8 cellular contexts compared by ENCODE assay signal in genomic region chr16:30901201-30902069, GRCh38. TPM values are rescaled to one million over a fixed set of nuclear protein-coding genes. Genes with fewer than 3 reads are reported as not detected.
DNase-seq lines count a peak whose midpoint lies in the region; ATAC-seq and TF ChIP-seq lines count a peak whose summit lies in the region.

No MANE protein-coding gene starts in this region.

- peaks cover 12% of the 10 kb centered on the region for H3K27me3 ChIP-seq in iPS-18a (ENCODE audit: control insufficient read depth, insufficient read depth, low read length)
- no peaks in the 10 kb centered on the region for H3K27me3 ChIP-seq in stomach

- CTCF ChIA-PET in activated B cell treated with CpG ODN at 0.5 μM for 24 hours (lab: Charles Lee) = interaction anchor here (0.7 to 5.6 kb wide), 14 partner anchors 9 to 242 kb away, joined by 3 to 96 read pairs (median 5); no protein-coding TSS in a partner anchor

- WGBS in stomach, 5 donors = 20 to 33% (median 22%) methylated on average over 5 to 12 of the region's 12 CpGs

- H3K36me3 Mint-ChIP-seq in activated B cell treated with CpG ODN at 0.5 μM for 24 hours (ENCODE audit: low read depth) = no peaks in the 10 kb centered on the region

- no peak overlapping the region for H3K9ac ChIP-seq in iPS-18a (ENCODE audit: low read length)

- H3K36me3 ChIP-seq in iPS-18a (ENCODE audit: control insufficient read depth, low read depth, low read length) = no peaks in the 10 kb centered on the region
- no peaks in the 10 kb centered on the region for H3K36me3 ChIP-seq in stomach

- peak overlapping the region; percentile 42 for H3K4me3 ChIP-seq in iPS-18a (ENCODE audit: low read length)
- H3K4me3 ChIP-seq in stomach = peak overlapping the region; percentile 46 to 64 (median 55)

- peak overlapping the region; percentile 56 for H3K27ac Mint-ChIP-seq in activated B cell treated with CpG ODN at 0.5 μM for 24 hours

- TF ChIP-seq EP300 in stomach (IDR thresholded peaks at IDR 0.05) = no peak

- H3K4me1 ChIP-seq in iPS-18a (ENCODE audit: control insufficient read depth, low read depth, low read length) (no peaks in the 10 kb centered on the region), stomach (peaks cover 24 to 60% (median 54%) of the 10 kb centered on the region in 4 donors)

- TF ChIP-seq POLR2A in stomach (IDR thresholded peaks at IDR 0.05) = no peak

- DNase-seq in NCI-H2171 treated with DMSO at 0.1 percent for 48 hours (lab: John Stamatoyannopoulos, UW) = peak; percentile 20
- DNase-seq in NCI-H2171 (lab: John Stamatoyannopoulos, UW) = no peak
- no peak for DNase-seq in activated B cell treated with CpG ODN at 0.5 μM for 24 hours
- no peak for DNase-seq in stomach
- no peak for DNase-seq in UCSD-AML1 (lab: John Stamatoyannopoulos, UW; ENCODE audit: unreplicated experiment)

- no peak for TF ChIP-seq CTCF in activated B cell treated with CpG ODN at 0.5 μM for 24 hours (IDR thresholded peaks at IDR 0.05)
- no peak for TF ChIP-seq CTCF in stomach (IDR thresholded peaks at IDR 0.05)

- H3K9me3 ChIP-seq in iPS-18a (ENCODE audit: control insufficient read depth, low read depth, low read length) (no peaks in the 10 kb centered on the region), stomach (no peaks in the 10 kb centered on the region)

- H3K27me3 Mint-ChIP-seq in activated B cell treated with CpG ODN at 0.5 μM for 24 hours = no peaks in the 10 kb centered on the region

- intact Hi-C loops in activated B cell treated with CpG ODN at 0.5 μM for 24 hours (cut with micrococcal nuclease) (loop anchor here (1.0 kb wide), 3 partner anchors 7 to 57 kb away; partner anchors contain the start of gene BCL7C), stomach (cut with DNase I; ENCODE audit: low total_unique reads) (no loop called here)

- ATAC-seq in activated B cell treated with CpG ODN at 0.5 μM for 24 hours (ENCODE audit: low read depth) (peak; percentile 1), GM18909 (IDR thresholded peaks at IDR 0.05; ENCODE audit: poor library complexity, unreplicated experiment) (no peak), GM21381 (IDR thresholded peaks at IDR 0.05; ENCODE audit: unreplicated experiment) (no peak)

- H3K4me1 Mint-ChIP-seq in activated B cell treated with CpG ODN at 0.5 μM for 24 hours = peaks cover 40% of the 10 kb centered on the region

- POLR2A ChIA-PET in activated B cell treated with CpG ODN at 0.5 μM for 24 hours (lab: Charles Lee) = interaction anchor here (0.6 to 5.5 kb wide), 13 partner anchors 8 to 434 kb away, joined by 3 to 77 read pairs (median 5); partner anchors contain the start of gene BCL7C

- H3K9me3 Mint-ChIP-seq in activated B cell treated with CpG ODN at 0.5 μM for 24 hours = no peaks in the 10 kb centered on the region

- H3K4me3 Mint-ChIP-seq in activated B cell treated with CpG ODN at 0.5 μM for 24 hours = peak overlapping the region; percentile 73

- no peak overlapping the region for H3K27ac ChIP-seq in iPS-18a (ENCODE audit: low read length)
- H3K27ac ChIP-seq in stomach = peak overlapping the region; percentile 72 to 93 (median 89)

RNA-seq across cellular contexts. Expression of gene CTF1, which starts 5.0 kb away (rescaled TPM):
- total RNA-seq in activated B cell treated with CpG ODN at 0.5 μM for 24 hours (0.56 and 0.62 TPM in 2 replicates), stomach (1 to 10 TPM in 1 of 5 donors, under 1 TPM in 2, not detected in 2; 0.29 to 2.3 (median 0.55) TPM)
- 1 to 10 TPM; 2.1 to 4.5 (median 2.9) TPM for polyA plus RNA-seq in stomach

RNA-seq across cellular contexts. Expression of gene BCL7C, which starts 7.6 kb away (rescaled TPM):
- total RNA-seq in activated B cell treated with CpG ODN at 0.5 μM for 24 hours = 32.2 and 35.7 TPM in 2 replicates
- 10 to 100 TPM; 12.2 to 44.6 (median 21.6) TPM for total RNA-seq in stomach
- polyA plus RNA-seq in stomach = 10 to 100 TPM; 39.5 to 58.2 (median 48.4) TPM

RNA-seq across cellular contexts. Expression of gene FBXL19, which starts 21.9 kb away (rescaled TPM):
- 20.3 and 24.2 TPM in 2 replicates for total RNA-seq in activated B cell treated with CpG ODN at 0.5 μM for 24 hours
- total RNA-seq in stomach = 100 to 1,000 TPM in 1 of 5 donors, 10 to 100 TPM in 1, 1 to 10 TPM in 3; 6.7 to 252 (median 9.7) TPM
- polyA plus RNA-seq in stomach = 10 to 100 TPM in 1 of 3 donors, 1 to 10 TPM in 2; 5.8 to 12.7 (median 8.2) TPM

RNA-seq across cellular contexts. Expression of gene ORAI3, which starts 47.4 kb away (rescaled TPM):
- 25.1 and 30.6 TPM in 2 replicates for total RNA-seq in activated B cell treated with CpG ODN at 0.5 μM for 24 hours
- 10 to 100 TPM in 2 of 5 donors, 1 to 10 TPM in 2, not detected in 1; 6.7 to 14.0 (median 11.2) TPM for total RNA-seq in stomach
- 10 to 100 TPM in 2 of 3 donors, 1 to 10 TPM in 1; 7.8 to 26.0 (median 10.5) TPM for polyA plus RNA-seq in stomach

RNA-seq across cellular contexts. Expression of gene SETD1A, which starts 56.1 kb away (rescaled TPM):
- total RNA-seq in activated B cell treated with CpG ODN at 0.5 μM for 24 hours = 29.6 and 32.8 TPM in 2 replicates
- total RNA-seq in stomach = 10 to 100 TPM in 3 of 5 donors, 1 to 10 TPM in 2; 4.4 to 22.2 (median 19.2) TPM
- polyA plus RNA-seq in stomach = 1 to 10 TPM; 5.2 to 7.5 (median 5.9) TPM
